1 cellular context compared by ENCODE assay signal in the genomic region with DNA sequence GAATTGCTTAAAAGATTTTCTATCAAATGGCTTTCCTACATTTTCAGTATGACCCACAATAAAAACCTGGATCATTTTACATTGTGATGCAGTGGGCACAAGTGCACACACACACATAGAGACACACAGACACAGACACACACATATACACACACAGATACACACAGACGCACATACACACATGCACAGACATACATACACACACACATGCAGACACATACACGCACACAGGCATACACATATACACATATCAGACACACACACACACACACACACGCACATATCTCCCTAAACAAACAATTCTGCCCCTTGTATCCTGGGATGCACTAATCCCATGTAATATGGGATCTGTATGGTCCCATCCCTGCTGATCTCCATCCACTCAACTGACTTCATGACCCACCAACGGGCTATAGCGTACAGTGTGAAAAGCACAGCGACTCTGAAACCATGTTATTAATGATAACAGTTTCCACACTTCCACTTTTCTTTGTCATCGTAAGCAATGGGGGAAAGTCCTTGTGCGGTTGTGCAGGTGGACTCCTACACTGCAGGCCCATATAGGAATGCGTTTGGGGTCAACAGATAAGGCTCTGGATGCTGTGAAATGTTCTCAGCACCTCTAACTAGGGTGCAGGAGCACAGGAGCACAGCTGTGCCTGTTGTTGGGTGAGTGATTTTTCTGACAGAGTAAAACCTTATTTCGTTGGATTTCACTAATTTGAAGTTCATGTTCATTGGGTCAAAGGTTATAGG.
A peak's percentile ranks its signal among the peaks of the same experiment; 100 is the strongest.
TF ChIP-seq lines count a peak whose summit lies in the region.

No MANE protein-coding gene starts in this region.

TF ChIP-seq in K562, 482 proteins besides CTCF, POLR2A, EP300 and RAD21 (continued from another document and continues in another):
- no peak; the same call in 1 of the 2 replicates for TF ChIP-seq ZNF395 (CRISPR knock-in tag; IDR thresholded peaks at IDR 0.05)
- TF ChIP-seq KAT7 (CRISPR knock-in tag; IDR thresholded peaks at IDR 0.05; ENCODE audit: borderline replicate concordance), result no peak
- no peak for TF ChIP-seq PHTF2 (CRISPR knock-in tag; IDR thresholded peaks at IDR 0.05)
- no peak for TF ChIP-seq PHF20 (IDR thresholded peaks at IDR 0.05; ENCODE audit: partially characterized antibody)
- TF ChIP-seq, protein P1, sequence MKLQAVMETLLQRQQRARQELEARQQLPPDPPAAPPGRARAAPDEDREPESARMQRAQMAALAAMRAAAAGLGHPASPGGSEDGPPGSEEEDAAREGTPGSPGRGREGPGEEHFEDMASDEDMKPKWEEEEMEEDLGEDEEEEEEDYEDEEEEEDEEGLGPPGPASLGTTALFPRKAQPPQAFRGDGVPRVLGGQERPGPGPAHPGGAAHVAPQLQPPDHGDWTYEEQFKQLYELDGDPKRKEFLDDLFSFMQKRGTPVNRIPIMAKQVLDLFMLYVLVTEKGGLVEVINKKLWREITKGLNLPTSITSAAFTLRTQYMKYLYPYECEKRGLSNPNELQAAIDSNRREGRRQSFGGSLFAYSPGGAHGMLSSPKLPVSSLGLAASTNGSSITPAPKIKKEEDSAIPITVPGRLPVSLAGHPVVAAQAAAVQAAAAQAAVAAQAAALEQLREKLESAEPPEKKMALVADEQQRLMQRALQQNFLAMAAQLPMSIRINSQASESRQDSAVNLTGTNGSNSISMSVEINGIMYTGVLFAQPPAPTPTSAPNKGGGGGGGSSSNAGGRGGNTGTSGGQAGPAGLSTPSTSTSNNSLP (IDR thresholded peaks at IDR 0.05; ENCODE audit: borderline replicate concordance, low read depth, low read length), result 0 out of 2 replicates have a peak, but pooled peaks have one; percentile 26
- TF ChIP-seq, protein P2, sequence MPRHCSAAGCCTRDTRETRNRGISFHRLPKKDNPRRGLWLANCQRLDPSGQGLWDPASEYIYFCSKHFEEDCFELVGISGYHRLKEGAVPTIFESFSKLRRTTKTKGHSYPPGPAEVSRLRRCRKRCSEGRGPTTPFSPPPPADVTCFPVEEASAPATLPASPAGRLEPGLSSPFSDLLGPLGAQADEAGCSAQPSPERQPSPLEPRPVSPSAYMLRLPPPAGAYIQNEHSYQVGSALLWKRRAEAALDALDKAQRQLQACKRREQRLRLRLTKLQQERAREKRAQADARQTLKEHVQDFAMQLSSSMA (CRISPR knock-in tag; IDR thresholded peaks at IDR 0.05), result no peak
- TF ChIP-seq TEAD4 (IDR thresholded peaks at IDR 0.05; ENCODE audit: low read length), result peak; percentile 98
- no peak for TF ChIP-seq TEAD4 (CRISPR knock-in tag; IDR thresholded peaks at IDR 0.05; ENCODE audit: borderline replicate concordance)
- no peak for TF ChIP-seq ZNF143 (CRISPR knock-in tag; IDR thresholded peaks at IDR 0.05)
- no peak for TF ChIP-seq ATF4 (CRISPR knock-in tag; IDR thresholded peaks at IDR 0.05)
- no peak for TF ChIP-seq TSC22D4 (tag; IDR thresholded peaks at IDR 0.05)
- no peak for TF ChIP-seq BDP1 (IDR thresholded peaks at IDR 0.05; ENCODE audit: insufficient read depth, insufficient read length)
- TF ChIP-seq STAG1 (CRISPR knock-in tag; IDR thresholded peaks at IDR 0.05; ENCODE audit: borderline replicate concordance), result no peak
- TF ChIP-seq JUN (IDR thresholded peaks at IDR 0.05; ENCODE audit: borderline replicate concordance, low read depth, low read length), result no peak
- no peak for TF ChIP-seq JUN (CRISPR knock-in tag; IDR thresholded peaks at IDR 0.05; ENCODE audit: borderline replicate concordance)
- TF ChIP-seq, protein P3, sequence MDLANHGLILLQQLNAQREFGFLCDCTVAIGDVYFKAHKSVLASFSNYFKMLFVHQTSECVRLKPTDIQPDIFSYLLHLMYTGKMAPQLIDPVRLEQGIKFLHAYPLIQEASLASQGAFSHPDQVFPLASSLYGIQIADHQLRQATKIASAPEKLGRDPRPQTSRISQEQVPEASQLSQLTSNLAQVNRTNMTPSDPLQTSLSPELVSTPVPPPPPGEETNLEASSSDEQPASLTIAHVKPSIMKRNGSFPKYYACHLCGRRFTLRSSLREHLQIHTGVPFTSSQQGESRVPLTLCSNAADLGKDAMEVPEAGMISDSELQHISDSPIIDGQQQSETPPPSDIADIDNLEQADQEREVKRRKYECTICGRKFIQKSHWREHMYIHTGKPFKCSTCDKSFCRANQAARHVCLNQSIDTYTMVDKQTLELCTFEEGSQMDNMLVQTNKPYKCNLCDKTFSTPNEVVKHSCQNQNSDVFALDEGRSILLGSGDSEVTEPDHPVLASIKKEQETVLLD (IDR thresholded peaks at IDR 0.05), result no peak
- TF ChIP-seq ZNF79 (CRISPR knock-in tag; IDR thresholded peaks at IDR 0.05; ENCODE audit: low read depth), result no peak
- TF ChIP-seq HMGN3 (IDR thresholded peaks at IDR 0.05; ENCODE audit: borderline replicate concordance, extremely low read depth, insufficient read length, low read depth, low read length), result no peak
- TF ChIP-seq ZNF140 (CRISPR knock-in tag; IDR thresholded peaks at IDR 0.05), result no peak
- TF ChIP-seq ZNF263 (CRISPR knock-in tag; IDR thresholded peaks at IDR 0.05; ENCODE audit: borderline replicate concordance), result peak; percentile 28; the same call in 1 of the 2 replicates
- TF ChIP-seq RFX1 (IDR thresholded peaks at IDR 0.05), result no peak
- TF ChIP-seq NR3C1 (CRISPR knock-in tag; IDR thresholded peaks at IDR 0.05), result no peak
- no peak for TF ChIP-seq MCM3 (IDR thresholded peaks at IDR 0.05)
- no peak for TF ChIP-seq ZC3H8 (IDR thresholded peaks at IDR 0.05)
- TF ChIP-seq ZNF717 (CRISPR knock-in tag; IDR thresholded peaks at IDR 0.05), result no peak
- TF ChIP-seq HDAC2 (IDR thresholded peaks at IDR 0.05), result 0 out of 2 replicates have a peak, but pooled peaks have one; percentile 54
- TF ChIP-seq CSDE1 (IDR thresholded peaks at IDR 0.05), result no peak
- TF ChIP-seq CAMTA2 (CRISPR knock-in tag; conservative IDR thresholded peaks at IDR 0.05), result no peak
- TF ChIP-seq IRF9 (tag; IDR thresholded peaks at IDR 0.05), result no peak
- TF ChIP-seq RBM22 (IDR thresholded peaks at IDR 0.05; ENCODE audit: low read depth, low read length, poor library complexity, severe bottlenecking), result no peak
- TF ChIP-seq, protein P4, sequence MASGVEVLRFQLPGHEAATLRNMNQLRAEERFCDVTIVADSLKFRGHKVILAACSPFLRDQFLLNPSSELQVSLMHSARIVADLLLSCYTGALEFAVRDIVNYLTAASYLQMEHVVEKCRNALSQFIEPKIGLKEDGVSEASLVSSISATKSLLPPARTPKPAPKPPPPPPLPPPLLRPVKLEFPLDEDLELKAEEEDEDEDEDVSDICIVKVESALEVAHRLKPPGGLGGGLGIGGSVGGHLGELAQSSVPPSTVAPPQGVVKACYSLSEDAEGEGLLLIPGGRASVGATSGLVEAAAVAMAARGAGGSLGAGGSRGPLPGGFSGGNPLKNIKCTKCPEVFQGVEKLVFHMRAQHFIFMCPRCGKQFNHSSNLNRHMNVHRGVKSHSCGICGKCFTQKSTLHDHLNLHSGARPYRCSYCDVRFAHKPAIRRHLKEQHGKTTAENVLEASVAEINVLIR (CRISPR knock-in tag; IDR thresholded peaks at IDR 0.05), result no peak
- TF ChIP-seq PBX2 (CRISPR knock-in tag; IDR thresholded peaks at IDR 0.05; ENCODE audit: low read depth), result no peak
- no peak for TF ChIP-seq PBX2 (tag; conservative IDR thresholded peaks at IDR 0.05; ENCODE audit: low read depth)
- TF ChIP-seq CBFB (CRISPR knock-in tag; IDR thresholded peaks at IDR 0.05), result 0 out of 2 replicates have a peak, but pooled peaks have one; percentile 54
- no peak for TF ChIP-seq PURB (CRISPR knock-in tag; IDR thresholded peaks at IDR 0.05; ENCODE audit: low read depth)
- peak; percentile 23 for TF ChIP-seq ARHGAP35 (IDR thresholded peaks at IDR 0.05; ENCODE audit: partially characterized antibody)
- TF ChIP-seq, protein P5, sequence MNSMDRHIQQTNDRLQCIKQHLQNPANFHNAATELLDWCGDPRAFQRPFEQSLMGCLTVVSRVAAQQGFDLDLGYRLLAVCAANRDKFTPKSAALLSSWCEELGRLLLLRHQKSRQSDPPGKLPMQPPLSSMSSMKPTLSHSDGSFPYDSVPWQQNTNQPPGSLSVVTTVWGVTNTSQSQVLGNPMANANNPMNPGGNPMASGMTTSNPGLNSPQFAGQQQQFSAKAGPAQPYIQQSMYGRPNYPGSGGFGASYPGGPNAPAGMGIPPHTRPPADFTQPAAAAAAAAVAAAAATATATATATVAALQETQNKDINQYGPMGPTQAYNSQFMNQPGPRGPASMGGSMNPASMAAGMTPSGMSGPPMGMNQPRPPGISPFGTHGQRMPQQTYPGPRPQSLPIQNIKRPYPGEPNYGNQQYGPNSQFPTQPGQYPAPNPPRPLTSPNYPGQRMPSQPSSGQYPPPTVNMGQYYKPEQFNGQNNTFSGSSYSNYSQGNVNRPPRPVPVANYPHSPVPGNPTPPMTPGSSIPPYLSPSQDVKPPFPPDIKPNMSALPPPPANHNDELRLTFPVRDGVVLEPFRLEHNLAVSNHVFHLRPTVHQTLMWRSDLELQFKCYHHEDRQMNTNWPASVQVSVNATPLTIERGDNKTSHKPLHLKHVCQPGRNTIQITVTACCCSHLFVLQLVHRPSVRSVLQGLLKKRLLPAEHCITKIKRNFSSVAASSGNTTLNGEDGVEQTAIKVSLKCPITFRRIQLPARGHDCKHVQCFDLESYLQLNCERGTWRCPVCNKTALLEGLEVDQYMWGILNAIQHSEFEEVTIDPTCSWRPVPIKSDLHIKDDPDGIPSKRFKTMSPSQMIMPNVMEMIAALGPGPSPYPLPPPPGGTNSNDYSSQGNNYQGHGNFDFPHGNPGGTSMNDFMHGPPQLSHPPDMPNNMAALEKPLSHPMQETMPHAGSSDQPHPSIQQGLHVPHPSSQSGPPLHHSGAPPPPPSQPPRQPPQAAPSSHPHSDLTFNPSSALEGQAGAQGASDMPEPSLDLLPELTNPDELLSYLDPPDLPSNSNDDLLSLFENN (IDR thresholded peaks at IDR 0.05; ENCODE audit: low read depth in 2 of 2, low read length in 2 of 2), result peak in 1 of 2 experiments; percentile 75; a peak in 2 of 4 replicates
- TF ChIP-seq E2F8 (IDR thresholded peaks at IDR 0.05; ENCODE audit: low read depth, partially characterized antibody), result no peak
